Comparison of ENCODE assay signal across 16 cellular contexts in the genomic region with DNA sequence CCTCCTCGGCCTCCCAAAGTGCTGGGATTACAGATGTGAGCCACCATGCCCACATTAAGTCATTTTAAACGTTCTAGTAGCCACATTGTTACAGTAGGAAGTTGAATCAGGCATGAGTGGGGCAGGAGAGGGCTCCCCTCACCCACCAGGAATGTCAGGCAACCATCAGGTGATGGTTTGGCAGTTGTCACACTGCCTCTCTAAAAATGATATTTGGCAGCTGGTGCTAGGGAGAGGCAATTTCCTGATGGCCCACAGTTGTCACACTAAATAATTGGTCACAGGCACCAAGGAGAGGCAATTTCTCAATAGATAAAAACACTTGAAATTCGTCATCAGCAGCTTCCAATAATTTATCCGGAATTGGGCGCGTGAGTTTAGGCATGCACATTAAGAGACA.
A peak's percentile ranks its signal among the peaks of the same experiment; 100 is the strongest.
DNase-seq lines count a peak whose midpoint lies in the region; ATAC-seq, FAIRE-seq and TF ChIP-seq lines count a peak whose summit lies in the region.
"Had no signal": no experiment of that assay in that cellular context is flagged by ENCODE, and none has a peak within 500 bp of the region (broad histone marks: within the 10 kb centered on the region; RNA-seq: fewer than 3 reads in every experiment).

No MANE protein-coding gene starts in this region.

- H3K4me3 Mint-ChIP-seq in stimulated activated memory B cell treated with anti-CD40 and anti-IgM and Interleukin-4, amounts not matched to agents 10 μg/mL and 1 μg/mL and 100 μg/mL, for 72 hours = no peak overlapping the region
- H3K4me3 Mint-ChIP-seq: CD14-positive monocyte; CD4-positive, alpha-beta memory T cell; H9 had no signal

- intact Hi-C loops in Panc1 (cut with micrococcal nuclease; ENCODE audit: unreplicated experiment) = no loop called here

- peak; percentile 9 for FAIRE-seq in GM12891 (lab: Jason Lieb, UNC)
- FAIRE-seq: H1 had no signal

- no peak for TF ChIP-seq POLR2A in GM12891 (IDR thresholded peaks at IDR 0.05; ENCODE audit: low read depth, low read length)
- TF ChIP-seq POLR2A in tibial nerve (IDR thresholded peaks at IDR 0.05) = no peak

- H3K36me3 ChIP-seq in Panc1 (ENCODE audit: control insufficient read depth, insufficient read depth, low read length) (no peaks in the 10 kb centered on the region), tibial nerve (no peaks in the 10 kb centered on the region)
- H3K36me3 ChIP-seq: BLaER1 had no signal

- no peak for TF ChIP-seq EP300 in tibial nerve (IDR thresholded peaks at IDR 0.05)

- ATAC-seq in Panc1 = no peak
- ATAC-seq in stimulated activated memory B cell treated with anti-CD40 and anti-IgM and Interleukin-4, amounts not matched to agents 10 μg/mL and 1 μg/mL and 100 μg/mL, for 72 hours = no peak

- POLR2A ChIA-PET in Panc1 (lab: Charles Lee) = no interaction called here

- H3K27ac ChIP-seq in Panc1 (ENCODE audit: low read length) (peak overlapping the region; percentile 3; the same call in 1 of the 2 replicates), tibial nerve (no peak overlapping the region)
- H3K27ac ChIP-seq: BLaER1 had no signal

- peaks cover 7% of the 10 kb centered on the region for H3K4me1 ChIP-seq in Panc1 (ENCODE audit: control insufficient read depth, insufficient read depth, low read length)
- no peaks in the 10 kb centered on the region for H3K4me1 ChIP-seq in tibial nerve
- H3K4me1 ChIP-seq: BLaER1 had no signal

- no peak overlapping the region for H3K27ac Mint-ChIP-seq in stimulated activated memory B cell treated with anti-CD40 and anti-IgM and Interleukin-4, amounts not matched to agents 10 μg/mL and 1 μg/mL and 100 μg/mL, for 72 hours
- H3K27ac Mint-ChIP-seq: H9 had no signal

- no peaks in the 10 kb centered on the region for H3K36me3 Mint-ChIP-seq in stimulated activated memory B cell treated with anti-CD40 and anti-IgM and Interleukin-4, amounts not matched to agents 10 μg/mL and 1 μg/mL and 100 μg/mL, for 72 hours
- H3K36me3 Mint-ChIP-seq: CD14-positive monocyte; CD4-positive, alpha-beta memory T cell had no signal

- H3K4me1 Mint-ChIP-seq in stimulated activated memory B cell treated with anti-CD40 and anti-IgM and Interleukin-4, amounts not matched to agents 10 μg/mL and 1 μg/mL and 100 μg/mL, for 72 hours = no peaks in the 10 kb centered on the region
- H3K4me1 Mint-ChIP-seq: CD14-positive monocyte; CD4-positive, alpha-beta memory T cell had no signal

- TF ChIP-seq CTCF in Panc1 (IDR thresholded peaks at IDR 0.05) (no peak), tibial nerve (IDR thresholded peaks at IDR 0.05) (no peak)

- peaks cover 7% of the 10 kb centered on the region for H3K9me3 Mint-ChIP-seq in stimulated activated memory B cell treated with anti-CD40 and anti-IgM and Interleukin-4, amounts not matched to agents 10 μg/mL and 1 μg/mL and 100 μg/mL, for 72 hours

- in situ Hi-C loops in Panc1 (cut with HindIII; ENCODE audit: low pct_unique_long_range_greater_than_20kb, low sequenced_read_pairs) = no loop called here

- H3K9me3 ChIP-seq in Panc1 (ENCODE audit: control insufficient read depth, insufficient read depth, low read depth, low read length) (peaks cover 3% of the 10 kb centered on the region; the same call in 1 of the 2 replicates), tibial nerve (no peaks in the 10 kb centered on the region)
- H3K9me3 ChIP-seq: BLaER1 had no signal

- 86 to 92% methylated on average over 6 of the region's 6 CpGs for WGBS in tibial nerve, 2 donors

- CTCF ChIA-PET in Panc1 (lab: Charles Lee) = interaction anchor here (0.7 kb wide), 1 partner anchor 66 kb away, joined by 11 read pairs; no protein-coding TSS in a partner anchor

- peak; percentile 19 for DNase-seq in activated effector memory CD4-positive, alpha-beta T cell treated with anti-CD3 and anti-CD28 coated beads, Interleukin-2, amount 50 U/mL, for 16 hours
- no peak for DNase-seq in activated effector memory CD4-positive, alpha-beta T cell treated with Interleukin-2 at 50 U/mL for 16 hours
- DNase-seq in GM12891 (ENCODE audit: insufficient read length, low spot score) = no peak
- no peak for DNase-seq in Panc1 (ENCODE audit: low read depth, low spot score)
- peak; percentile 64 for DNase-seq in myocyte (ENCODE audit: low read depth)
- DNase-seq in tibial nerve (ENCODE audit: low spot score in 2 of 2) = no peak
- DNase-seq: 8988T; CD4-positive, alpha-beta memory T cell; DMS153; DMS79; GDM1; H9 had no signal

- no peaks in the 10 kb centered on the region for H3K27me3 ChIP-seq in Panc1 (ENCODE audit: control insufficient read depth, insufficient read depth, low read length)
- H3K27me3 ChIP-seq in tibial nerve = no peaks in the 10 kb centered on the region
- H3K27me3 ChIP-seq: BLaER1 had no signal

- no TSS peak for BruUV-seq in Panc1 (replicated peaks; lab: Mats Ljungman, UMichigan)

- H3K27me3 Mint-ChIP-seq in stimulated activated memory B cell treated with anti-CD40 and anti-IgM and Interleukin-4, amounts not matched to agents 10 μg/mL and 1 μg/mL and 100 μg/mL, for 72 hours = peaks cover 80% of the 10 kb centered on the region

- H3K4me3 ChIP-seq in Panc1 (ENCODE audit: low read depth in 2 of 2, low read length in 2 of 2) (no peak overlapping the region), tibial nerve (no peak overlapping the region)
- H3K4me3 ChIP-seq: BLaER1 had no signal

TF ChIP-seq in GM12891, 5 proteins besides CTCF, POLR2A, EP300 and RAD21:
- no peak for TF ChIP-seq POLR2AphosphoS5 (IDR thresholded peaks at IDR 0.05; ENCODE audit: low read depth, low read length)
- no peak for TF ChIP-seq SPI1 (IDR thresholded peaks at IDR 0.05; ENCODE audit: low read depth, low read length)
- no peak for TF ChIP-seq POU2F2 (IDR thresholded peaks at IDR 0.05; ENCODE audit: low read depth, low read length)
- no peak for TF ChIP-seq PAX5 (IDR thresholded peaks at IDR 0.05; ENCODE audit: insufficient read depth, low read length, severe bottlenecking)
- TF ChIP-seq TAF1 (IDR thresholded peaks at IDR 0.05; ENCODE audit: low read depth, low read length) = no peak

Comparison
In these comparisons a context has a peak if more than half of its experiments do, and no peak if none do; other contexts are left out.
1. DNase-seq: peak in activated effector memory CD4-positive, alpha-beta T cell treated with anti-CD3 and anti-CD28 coated beads, Interleukin-2, amount 50 U/mL, for 16 hours (single experiment) and myocyte (single experiment); none in activated effector memory CD4-positive, alpha-beta T cell treated with Interleukin-2 at 50 U/mL for 16 hours (single experiment), GM12891 (single experiment), Panc1 (single experiment) and tibial nerve (0 of 2).